ENCODE assay signal across 15 cellular contexts in genomic region chr3:60633644-60634043, GRCh38.
"Had no signal": no experiment of that assay in that cellular context is flagged by ENCODE, and none has a peak within 500 bp of the region (broad histone marks: within the 10 kb centered on the region; RNA-seq: fewer than 3 reads in every experiment).

No MANE protein-coding gene starts in this region.

- H3K9me3 ChIP-seq: ascending aorta, right lobe of liver, testis, upper lobe of right lung had no signal

- H3K36me3 ChIP-seq: ascending aorta, right lobe of liver, upper lobe of right lung had no signal

- H3K4me3 ChIP-seq: ascending aorta, right lobe of liver, testis, upper lobe of right lung had no signal

- H3K4me1 ChIP-seq: ascending aorta, right lobe of liver, testis, upper lobe of right lung had no signal

- ATAC-seq: activated T-helper 17 cell treated with anti-CD3 and anti-CD28 coated beads, Interleukin-2, amount 50 U/mL, for 72 hours; right lobe of liver; T-cell; upper lobe of right lung had no signal

- FAIRE-seq: bronchial epithelial cell had no signal

- H3K27ac ChIP-seq: ascending aorta, right lobe of liver, testis, upper lobe of right lung had no signal

- H3K27me3 ChIP-seq: ascending aorta, right lobe of liver, testis, upper lobe of right lung had no signal

- DNase-seq: activated CD4-positive, alpha-beta T cell treated with anti-CD3 and anti-CD28 coated beads, Interleukin-2, amount 50 U/mL, for 48 hours; activated CD4-positive, CD25-positive, alpha-beta regulatory T cell treated with anti-CD3 and anti-CD28 coated beads, Interleukin-2, amount 50 U/mL, for 72 hours; activated naive CD4-positive, alpha-beta T cell treated with anti-CD3 and anti-CD28 coated beads for 36 hours; erythroblast; hippocampal formation; mesendoderm; occipital lobe; right lobe of liver; T-cell; T-helper 9 cell; testis; upper lobe of right lung had no signal
